10 cellular contexts compared by ENCODE assay signal in the genomic region with DNA sequence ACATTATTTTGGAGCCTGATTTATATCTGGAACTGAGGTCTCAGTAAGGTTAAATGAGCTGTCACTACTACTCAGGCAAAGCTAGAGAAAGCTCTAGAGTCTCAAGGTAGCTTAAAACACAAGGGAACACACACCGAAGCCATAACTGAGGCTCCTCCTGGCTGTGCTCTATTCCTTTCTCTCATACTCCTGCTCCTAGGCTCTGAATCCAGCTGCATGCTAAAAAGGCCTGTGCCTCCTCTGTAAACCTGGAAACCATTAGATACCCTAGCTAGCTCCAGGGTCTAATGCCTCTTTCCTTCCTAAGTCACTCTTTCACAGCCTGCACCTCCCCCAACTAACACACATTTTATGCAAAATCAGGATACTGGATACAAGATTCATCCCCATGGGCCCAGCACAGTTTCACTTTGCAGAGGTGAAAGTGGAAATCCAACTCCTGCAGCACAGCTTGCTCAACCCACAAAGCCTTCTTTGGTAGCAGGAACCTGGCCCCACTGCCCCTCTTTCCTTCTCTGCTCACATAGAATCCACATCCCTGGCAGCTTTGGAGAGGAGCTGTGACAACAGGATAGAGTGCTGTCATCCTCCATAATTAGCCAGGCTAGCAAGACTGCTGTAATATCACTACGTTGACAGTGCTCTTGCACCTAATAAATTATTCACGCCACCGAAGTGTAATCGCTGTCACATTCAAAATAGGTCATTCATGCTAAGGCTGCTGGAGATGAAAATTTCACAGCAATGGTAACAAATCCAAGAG. TPM values are rescaled to one million over a fixed set of nuclear protein-coding genes. Genes with fewer than 3 reads are reported as not detected.
DNase-seq lines count a peak whose midpoint lies in the region; ATAC-seq, FAIRE-seq and TF ChIP-seq lines count a peak whose summit lies in the region.
"Had no signal": no experiment of that assay in that cellular context is flagged by ENCODE, and none has a peak within 500 bp of the region (broad histone marks: within the 10 kb centered on the region; RNA-seq: fewer than 3 reads in every experiment).

No MANE protein-coding gene starts in this region.

- H3K4me1 ChIP-seq in GM12878 (ENCODE audit: control insufficient read depth, insufficient read depth, low read length) (peaks cover 28% of the 10 kb centered on the region), gastrocnemius medialis (peaks cover 32 to 34% of the 10 kb centered on the region in 2 donors), mammary epithelial cell (ENCODE audit: insufficient read depth, low read length) (no peaks in the 10 kb centered on the region)
- H3K4me1 ChIP-seq: parathyroid adenoma had no signal

- H3K4me3 ChIP-seq in GM12878: peak overlapping the region; percentile 13; the same call in 1 of the 2 replicates
- peak overlapping the region in 3 of 4 donors; percentile 2 to 19 (median 19) for H3K4me3 ChIP-seq in gastrocnemius medialis
- H3K4me3 ChIP-seq in mammary epithelial cell (replicated peaks in 1 of 3; ENCODE audit: insufficient read depth in 1 of 3, low read depth in 2 of 3, low read length in 3 of 3): no peak overlapping the region

- peak; percentile 28 to 36 for ATAC-seq in activated CD4-positive, CD25-positive, alpha-beta regulatory T cell treated with anti-CD3 and anti-CD28 coated beads, Interleukin-2, amount 50 U/mL, for 24 hours
- ATAC-seq in GM12878 (peak; percentile 67), gastrocnemius medialis (peak; percentile 98 to 99), GM21367 (IDR thresholded peaks at IDR 0.05; ENCODE audit: unreplicated experiment) (no peak)

- TF ChIP-seq POLR2A in GM12878 (IDR thresholded peaks at IDR 0.05; ENCODE audit: low read depth, low read length): no peak
- no peak for TF ChIP-seq POLR2A in gastrocnemius medialis (IDR thresholded peaks at IDR 0.05)

- POLR2A ChIA-PET in GM12878 (lab: Charles Lee): interaction anchor here (0.7 to 2.1 kb wide), 7 partner anchors 8 to 124 kb away, joined by 3 to 14 read pairs (median 3); no protein-coding TSS in a partner anchor

- no peaks in the 10 kb centered on the region for H3K9me3 ChIP-seq in GM12878 (replicated peaks; ENCODE audit: control insufficient read depth, insufficient read depth, low read length)
- H3K9me3 ChIP-seq in gastrocnemius medialis: no peaks in the 10 kb centered on the region
- H3K9me3 ChIP-seq in mammary epithelial cell (replicated peaks; ENCODE audit: insufficient read depth, low read length): no peaks in the 10 kb centered on the region

- H3K27me3 ChIP-seq in GM12878 (replicated peaks in 1 of 2; ENCODE audit: control insufficient read depth in 2 of 2, insufficient read depth in 2 of 2, low read length in 1 of 2) (no peaks in the 10 kb centered on the region), gastrocnemius medialis (no peaks in the 10 kb centered on the region), mammary epithelial cell (ENCODE audit: insufficient read depth, low read length) (no peaks in the 10 kb centered on the region)

- no peak for TF ChIP-seq RAD21 in GM12878 (IDR thresholded peaks at IDR 0.05; ENCODE audit: insufficient read depth, low read depth, low read length)

- H3K9ac ChIP-seq in GM12878 (ENCODE audit: control insufficient read depth, insufficient read depth, low read length) (no peak overlapping the region), mammary epithelial cell (ENCODE audit: insufficient read depth, low read length) (no peak overlapping the region)
- H3K9ac ChIP-seq: parathyroid adenoma had no signal

- H3K36me3 ChIP-seq in GM12878 (ENCODE audit: control insufficient read depth in 2 of 2, insufficient read depth in 2 of 2, low read length in 1 of 2) (no peaks in the 10 kb centered on the region), gastrocnemius medialis (no peaks in the 10 kb centered on the region), mammary epithelial cell (ENCODE audit: insufficient read depth, low read length) (no peaks in the 10 kb centered on the region)

- FAIRE-seq in GM12878 (lab: Jason Lieb, UNC): no peak

- dilution Hi-C loops in mammary epithelial cell (cut with HindIII; ENCODE audit: low sequenced_read_pairs): no loop called here

- H2AFZ ChIP-seq in GM12878 (ENCODE audit: control insufficient read depth, low read depth, low read length) (no peak overlapping the region), mammary epithelial cell (ENCODE audit: low read depth, low read length) (no peak overlapping the region)
- H2AFZ ChIP-seq: parathyroid adenoma had no signal

- H3K79me2 ChIP-seq in GM12878 (ENCODE audit: control insufficient read depth, insufficient read depth, low read length): peaks cover 11% of the 10 kb centered on the region
- H3K79me2 ChIP-seq in mammary epithelial cell (ENCODE audit: insufficient read depth, low read length): no peaks in the 10 kb centered on the region
- H3K79me2 ChIP-seq: parathyroid adenoma had no signal

- RAD21 ChIA-PET in GM12878 (lab: Charles Lee; ENCODE audit: unreplicated experiment): interaction anchor here (0.6 to 4.9 kb wide), 13 partner anchors 9 to 98 kb away, joined by 3 to 31 read pairs (median 3); a partner anchor contains a TSS

- BruUV-seq in GM12878 (replicated peaks; lab: Mats Ljungman, UMichigan) (no TSS peak), mammary epithelial cell (replicated peaks; lab: Mats Ljungman, UMichigan) (no TSS peak)

- H3K27ac ChIP-seq in GM12878 (ENCODE audit: control insufficient read depth, insufficient read depth) (no peak overlapping the region), gastrocnemius medialis (peak overlapping the region; percentile 76 to 86 (median 82)), mammary epithelial cell (ENCODE audit: insufficient read depth, low read depth, low read length) (no peak overlapping the region)
- H3K27ac ChIP-seq: parathyroid adenoma had no signal

- H4K20me1 ChIP-seq in GM12878 (ENCODE audit: control insufficient read depth, insufficient read depth): peaks cover 3% of the 10 kb centered on the region
- H4K20me1 ChIP-seq in mammary epithelial cell (ENCODE audit: insufficient read depth, low read length): no peaks in the 10 kb centered on the region

- in situ Hi-C loops in GM12878 (cut with MboI) (no loop called here), gastrocnemius medialis (cut with MboI; ENCODE audit: low sequenced_read_pairs in 4 of 4) (no loop called here), mammary epithelial cell (cut with MboI; ENCODE audit: low sequenced_read_pairs in 2 of 2) (no loop called here)

- H3K4me2 ChIP-seq in GM12878 (ENCODE audit: control insufficient read depth, insufficient read depth) (peak overlapping the region; percentile 82; the same call in 1 of the 2 replicates), mammary epithelial cell (ENCODE audit: insufficient read depth, low read depth, low read length) (no peak overlapping the region)

- no peak for TF ChIP-seq CTCF in GM12878 (IDR thresholded peaks at IDR 0.05 in 2 of 3, conservative IDR thresholded peaks at IDR 0.05 in 1 of 3; ENCODE audit: control insufficient read depth in 2 of 3, extremely low read depth in 1 of 3, insufficient read depth in 1 of 3, low read depth in 3 of 3, low read length in 3 of 3)
- TF ChIP-seq CTCF in gastrocnemius medialis (IDR thresholded peaks at IDR 0.05 in 4 of 5, conservative IDR thresholded peaks at IDR 0.05 in 1 of 5): no peak
- TF ChIP-seq CTCF in mammary epithelial cell (conservative IDR thresholded peaks at IDR 0.05 in 1 of 2, IDR thresholded peaks at IDR 0.05 in 1 of 2; ENCODE audit: extremely low read depth in 1 of 2, insufficient read depth in 1 of 2, low read depth in 1 of 2, low read length in 2 of 2): no peak

- no peak for TF ChIP-seq EP300 in GM12878 (IDR thresholded peaks at IDR 0.05; ENCODE audit: borderline replicate concordance in 1 of 2, control insufficient read depth in 1 of 2, low read depth in 2 of 2, low read length in 2 of 2)

- CTCF ChIA-PET in GM12878 (lab: Yijun Ruan, JAX) (interaction anchor here (0.8 to 5.3 kb wide), 17 partner anchors 9 to 212 kb away, joined by 3 to 82 read pairs (median 4); a partner anchor contains a TSS), mammary epithelial cell (lab: Charles Lee; ENCODE audit: low non-redundant PET) (no interaction called here)

- DNase-seq in activated CD4-positive, CD25-positive, alpha-beta regulatory T cell treated with anti-CD3 and anti-CD28 coated beads, Interleukin-2, amount 50 U/mL, for 72 hours: no peak
- DNase-seq in NCI-H146 treated with DMSO at 0.1 percent for 48 hours (lab: John Stamatoyannopoulos, UW; ENCODE audit: unreplicated experiment): peak; percentile 30
- no peak for DNase-seq in GM12878 (ENCODE audit: low read depth, low spot score)
- DNase-seq in gastrocnemius medialis: peak; percentile 68 to 90
- no peak for DNase-seq in mammary epithelial cell
- no peak for DNase-seq in cerebellar cortex (ENCODE audit: low spot score)
- DNase-seq: AML-193 had no signal

- 49% methylated on average over 5 of the region's 5 CpGs for WGBS in GM12878 (ENCODE audit: insufficient coverage, insufficient replicate concordance, low lambda C conversion rate, missing lambda C conversion rate)
- 97% methylated on average over 5 of the region's 5 CpGs for WGBS in mammary epithelial cell (ENCODE audit: low coverage, missing lambda C conversion rate)

- SMC1A ChIA-PET in GM12878 (lab: Charles Lee; ENCODE audit: uncharacterized antibody, unreplicated experiment): interaction anchor here (0.7 to 4.3 kb wide), 17 partner anchors 9 to 212 kb away, joined by 3 to 44 read pairs (median 4); no protein-coding TSS in a partner anchor

- intact Hi-C loops in GM12878 (cut with micrococcal nuclease; ENCODE audit: unreplicated experiment): no loop called here
- intact Hi-C loops in gastrocnemius medialis (cut with DNase I; ENCODE audit: low total_unique reads): loop anchor here (5.0 kb wide), 2 partner anchors 88 to 142 kb away; no protein-coding TSS in a partner anchor
- intact Hi-C loops in mammary epithelial cell (cut with micrococcal nuclease): no loop called here

RNA-seq across cellular contexts. Expression of a gene that starts 16.9 kb away (rescaled TPM):
- 176 and 194 TPM in 2 replicates for total RNA-seq in GM12878 (2013; cell fraction: nucleolus; rRNA removed)
- 38.6 and 38.9 TPM in 2 replicates for total RNA-seq in GM12878 (2014; rRNA removed)
- 38.7 and 40.5 TPM in 2 replicates for total RNA-seq in GM12878 (2014; rRNA removed; fragmentation: Illumina TruSeq; extraction: Trizol)
- total RNA-seq in GM12878 (2021): 37.9 and 41.1 TPM in 2 replicates
- 19.2 TPM for polyA plus RNA-seq in GM12878 (2011; ENCODE audit: low read depth)
- polyA plus RNA-seq in GM12878 (2011; rRNA removed): 47.4 and 48.2 TPM in 2 replicates
- 31.8 and 32.2 TPM in 2 replicates for polyA plus RNA-seq in GM12878 (2011; cell fraction: cytosol; rRNA removed)
- 24.3 and 24.9 TPM in 2 replicates for polyA plus RNA-seq in GM12878 (2011; cell fraction: nucleus; rRNA removed)
- 21.1 and 21.5 TPM in 2 replicates for polyA plus RNA-seq in GM12878 (2012)
- polyA plus RNA-seq in GM12878 (2014; fragmentation: Illumina TruSeq; extraction: Trizol): 44.9 and 49.9 TPM in 2 replicates
- 10 to 100 TPM; 22.2 to 23.6 TPM for polyA plus RNA-seq in GM12878 (2014; fragmentation: Nextera tagmentation; extraction: Ambion mirVana)
- polyA plus RNA-seq in GM12878 (2014; rRNA removed): 28.9 and 30.8 TPM in 2 replicates
- polyA plus RNA-seq in GM12878 (2016; fragmentation: Nextera tagmentation; extraction: Ambion mirVana): 10 to 100 TPM; 25.9 TPM
- polyA minus RNA-seq in GM12878 (2011; rRNA and poly(A)+ RNA removed): 66.1 and 82.5 TPM in 2 replicates
- 17.1 and 17.3 TPM in 2 replicates for polyA minus RNA-seq in GM12878 (2011; cell fraction: cytosol; rRNA and poly(A)+ RNA removed)
- 31.1 and 44.0 TPM in 2 replicates for polyA minus RNA-seq in GM12878 (2011; cell fraction: nucleus; rRNA and poly(A)+ RNA removed)
- total RNA-seq in gastrocnemius medialis: 10 to 100 TPM in 3 of 4 donors, 1 to 10 TPM in 1; 5.2 to 34.0 (median 21.2) TPM
- under 1 TPM; under 0.01 to 0.19 TPM for total RNA-seq in mammary epithelial cell
- polyA plus RNA-seq in mammary epithelial cell: 0.16 TPM
- not detected for polyA minus RNA-seq in mammary epithelial cell

Comparison
In these comparisons a context has a peak if more than half of its experiments do, and no peak if none do; other contexts are left out.
1. DNase-seq: peak in NCI-H146 treated with DMSO at 0.1 percent for 48 hours (single experiment) and gastrocnemius medialis (2 of 2); none in activated CD4-positive, CD25-positive, alpha-beta regulatory T cell treated with anti-CD3 and anti-CD28 coated beads, Interleukin-2, amount 50 U/mL, for 72 hours (single experiment), GM12878 (single experiment), mammary epithelial cell (single experiment) and cerebellar cortex (single experiment).
2. H3K27ac ChIP-seq: peak in gastrocnemius medialis (4 of 4); none in GM12878 (single experiment) and mammary epithelial cell (single experiment).
3. H3K4me3 ChIP-seq: peak in GM12878 (single experiment) and gastrocnemius medialis (3 of 4); none in mammary epithelial cell (0 of 3).
4. RNA of a gene that starts 16.9 kb away (total RNA-seq): 37.9 to 194 TPM in GM12878 and 5.2 to 34.0 TPM in gastrocnemius medialis; under 0.01 to 0.19 TPM in mammary epithelial cell; every median in the first group is over 4 times any median in the second.